In the genomic region with DNA sequence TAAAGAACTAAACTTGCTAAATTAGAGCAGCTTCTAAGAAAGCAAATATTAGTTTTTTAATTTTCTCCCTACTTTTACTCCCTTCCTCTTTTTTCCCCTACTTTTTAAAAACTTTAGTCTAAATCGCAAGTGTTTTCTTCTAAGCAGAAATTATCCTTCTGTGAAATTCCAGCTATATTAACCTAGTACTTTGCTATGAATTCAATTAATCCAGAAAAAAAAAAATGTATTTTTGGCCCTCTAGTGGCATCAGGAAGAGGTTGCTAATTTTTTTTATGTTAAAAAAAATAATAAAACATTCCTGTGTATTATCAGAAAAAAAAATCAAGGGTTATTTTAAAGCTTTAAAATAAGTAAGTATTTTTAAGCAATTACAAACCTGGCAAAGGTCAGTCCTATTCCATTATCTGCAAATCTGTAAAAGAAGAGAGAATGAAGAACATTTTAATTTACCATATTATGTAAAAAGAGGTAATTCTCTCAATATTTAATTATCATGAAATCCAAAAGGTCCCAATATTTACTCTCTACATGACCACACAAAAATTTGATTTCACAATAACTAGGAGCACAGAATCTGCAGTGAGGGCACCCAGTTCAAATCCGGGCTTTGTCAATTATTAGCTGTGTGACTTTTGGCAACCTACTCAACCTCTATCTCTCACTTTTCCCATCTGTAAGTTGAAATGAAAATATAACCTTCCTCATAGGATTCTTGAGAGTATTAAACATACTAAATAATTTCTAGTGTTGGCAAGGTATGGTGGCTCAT, we compare ENCODE assay signal across 9 cellular contexts. TPM values are rescaled to one million over a fixed set of nuclear protein-coding genes. Genes with fewer than 3 reads are reported as not detected.
DNase-seq lines count a peak whose midpoint lies in the region; ATAC-seq, FAIRE-seq and TF ChIP-seq lines count a peak whose summit lies in the region.
"Had no signal": no experiment of that assay in that cellular context is flagged by ENCODE, and none has a peak within 500 bp of the region (broad histone marks: within the 10 kb centered on the region; RNA-seq: fewer than 3 reads in every experiment).

No MANE protein-coding gene starts in this region.

- peak overlapping the region; percentile 57 for H3K27ac Mint-ChIP-seq in activated CD8-positive, alpha-beta T cell treated with anti-CD3 and anti-CD28 coated beads, Interleukin-2, amount 10 ng/mL, durations not matched to agents 7 days and 5 days
- peak overlapping the region in 3 of 6 donors; percentile 34 to 71 (median 71) for H3K27ac Mint-ChIP-seq in immature natural killer cell

- H3K4me1 Mint-ChIP-seq in activated CD8-positive, alpha-beta T cell treated with anti-CD3 and anti-CD28 coated beads, Interleukin-2, amount 10 ng/mL, durations not matched to agents 7 days and 5 days (ENCODE audit: low read depth): no peaks in the 10 kb centered on the region
- H3K4me1 Mint-ChIP-seq in immature natural killer cell: peaks cover 7 to 31% of the 10 kb centered on the region in 2 donors

- DNase-seq in H54 (ENCODE audit: insufficient read length, low spot score): no peak
- DNase-seq in activated CD8-positive, alpha-beta T cell treated with anti-CD3 and anti-CD28 coated beads, Interleukin-2, amount 10 ng/mL, durations not matched to agents 7 days and 5 days: no peak
- DNase-seq in immature natural killer cell: peak in 2 of 3 donors; percentile 23 to 24
- no peak for DNase-seq in activated CD4-positive, alpha-beta T cell treated with anti-CD3 and anti-CD28 coated beads, Interleukin-2, amount 50 U/mL, for 4 hours
- DNase-seq in SHP77 (lab: John Stamatoyannopoulos, UW): no peak
- no peak for DNase-seq in activated effector memory CD4-positive, alpha-beta T cell treated with anti-CD3 and anti-CD28 coated beads, Interleukin-2, amount 50 U/mL, for 16 hours
- DNase-seq: DMS 273 treated with DMSO at 0.1 percent for 48 hours had no signal

- H3K4me3 Mint-ChIP-seq in activated CD8-positive, alpha-beta T cell treated with anti-CD3 and anti-CD28 coated beads, Interleukin-2, amount 10 ng/mL, durations not matched to agents 7 days and 5 days: no peak overlapping the region
- no peak overlapping the region for H3K4me3 Mint-ChIP-seq in immature natural killer cell

- no peak for TF ChIP-seq POLR2A in H54 (IDR thresholded peaks at IDR 0.05; ENCODE audit: low read depth, low read length)

- CTCF ChIA-PET in activated CD8-positive, alpha-beta T cell treated with anti-CD3 and anti-CD28 coated beads, Interleukin-2, amount 10 ng/mL, durations not matched to agents 7 days and 5 days (lab: Charles Lee): interaction anchor here (0.6 to 4.6 kb wide), 18 partner anchors 11 to 112 kb away, joined by 3 to 26 read pairs (median 4); a partner anchor contains a TSS

- POLR2A ChIA-PET in activated CD8-positive, alpha-beta T cell treated with anti-CD3 and anti-CD28 coated beads, Interleukin-2, amount 10 ng/mL, durations not matched to agents 7 days and 5 days (lab: Charles Lee): no interaction called here

- no peaks in the 10 kb centered on the region for H3K9me3 Mint-ChIP-seq in activated CD8-positive, alpha-beta T cell treated with anti-CD3 and anti-CD28 coated beads, Interleukin-2, amount 10 ng/mL, durations not matched to agents 7 days and 5 days (ENCODE audit: insufficient read depth)
- no peaks in the 10 kb centered on the region for H3K9me3 Mint-ChIP-seq in immature natural killer cell

- peaks cover 45% of the 10 kb centered on the region for H3K36me3 Mint-ChIP-seq in activated CD8-positive, alpha-beta T cell treated with anti-CD3 and anti-CD28 coated beads, Interleukin-2, amount 10 ng/mL, durations not matched to agents 7 days and 5 days (ENCODE audit: low read depth)
- H3K36me3 Mint-ChIP-seq in immature natural killer cell: peaks cover 33 to 52% (median 36%) of the 10 kb centered on the region in 3 donors

- H3K27me3 Mint-ChIP-seq in activated CD8-positive, alpha-beta T cell treated with anti-CD3 and anti-CD28 coated beads, Interleukin-2, amount 10 ng/mL, durations not matched to agents 7 days and 5 days (ENCODE audit: low read depth): no peaks in the 10 kb centered on the region
- peaks cover 0 to 6% (median 0%) of the 10 kb centered on the region in 3 donors for H3K27me3 Mint-ChIP-seq in immature natural killer cell (ENCODE audit: low read depth in 3 of 3)

- FAIRE-seq in A204.1 (lab: Jason Lieb, UNC) (peak; percentile 95), H54 (lab: Jason Lieb, UNC) (peak; percentile 15)

- no peak for ATAC-seq in activated CD8-positive, alpha-beta T cell treated with anti-CD3 and anti-CD28 coated beads, Interleukin-2, amount 10 ng/mL, durations not matched to agents 7 days and 5 days
- ATAC-seq in HG03521 (IDR thresholded peaks at IDR 0.05; ENCODE audit: unreplicated experiment): no peak

RNA-seq across cellular contexts. Expression of a gene that starts 52.0 kb away (rescaled TPM):
- total RNA-seq in activated CD8-positive, alpha-beta T cell treated with anti-CD3 and anti-CD28 coated beads, Interleukin-2, amount 10 ng/mL, durations not matched to agents 7 days and 5 days: 10 to 100 TPM; 46.5 TPM
- polyA plus RNA-seq in immature natural killer cell: 10 to 100 TPM; 16.9 to 32.7 (median 21.8) TPM

Comparison
In these comparisons a context has a peak if more than half of its experiments do, and no peak if none do; other contexts are left out.
1. DNase-seq: peak in immature natural killer cell (2 of 3); none in H54 (single experiment), activated CD8-positive, alpha-beta T cell treated with anti-CD3 and anti-CD28 coated beads, Interleukin-2, amount 10 ng/mL, durations not matched to agents 7 days and 5 days (single experiment), activated CD4-positive, alpha-beta T cell treated with anti-CD3 and anti-CD28 coated beads, Interleukin-2, amount 50 U/mL, for 4 hours (0 of 2), SHP77 (0 of 2) and activated effector memory CD4-positive, alpha-beta T cell treated with anti-CD3 and anti-CD28 coated beads, Interleukin-2, amount 50 U/mL, for 16 hours (single experiment).